In the genomic region with DNA sequence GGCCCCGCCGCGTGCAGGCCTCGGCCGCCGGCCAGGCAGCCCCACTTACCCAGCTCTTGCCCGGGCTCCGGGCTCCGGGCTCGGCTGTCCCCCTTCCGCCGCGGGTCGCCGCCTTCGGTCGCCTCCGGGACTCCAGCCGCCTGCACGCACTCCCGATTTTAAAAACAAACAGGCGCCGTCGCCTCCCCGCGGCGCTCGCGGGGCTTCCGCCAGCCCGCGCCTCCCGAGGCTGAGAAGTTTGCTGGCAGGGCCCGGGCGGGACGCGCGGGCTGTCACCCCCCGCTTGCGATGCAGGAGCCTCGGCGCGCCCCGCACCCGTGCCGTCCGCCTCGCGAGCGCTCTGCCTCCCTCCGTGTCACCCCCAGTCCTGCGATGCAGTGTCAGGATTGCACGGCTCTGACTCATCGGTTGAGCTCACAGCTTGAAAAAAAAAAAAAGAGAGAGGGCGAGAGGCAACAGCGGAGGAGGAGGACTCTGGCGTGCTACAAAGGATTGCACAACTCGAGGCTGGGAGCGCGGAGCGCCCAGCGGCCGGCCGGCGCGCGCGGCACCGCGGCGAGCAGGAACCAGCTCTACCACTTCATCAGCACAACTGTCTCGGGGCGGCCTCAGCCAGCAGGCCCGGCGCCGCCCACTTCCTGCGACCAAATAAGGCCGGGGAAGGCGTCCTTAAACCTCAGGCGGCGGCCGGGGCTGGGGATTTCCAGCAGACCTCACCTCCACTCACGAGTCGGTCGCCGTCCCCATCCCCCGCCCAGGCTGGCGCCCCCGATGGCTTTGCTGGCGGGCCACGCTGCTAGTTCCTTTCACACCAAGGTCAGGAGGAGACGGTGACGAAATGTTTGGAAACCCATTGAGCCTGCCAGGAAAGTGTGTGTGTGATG, we compare ENCODE assay signal across 1 cellular context.
TF ChIP-seq lines count a peak whose summit lies in the region.

No MANE protein-coding gene starts in this region.

TF ChIP-seq in HEK293, 187 proteins besides CTCF, POLR2A, EP300 and RAD21 (continued from another document and continues in another):
- TF ChIP-seq, protein P1, sequence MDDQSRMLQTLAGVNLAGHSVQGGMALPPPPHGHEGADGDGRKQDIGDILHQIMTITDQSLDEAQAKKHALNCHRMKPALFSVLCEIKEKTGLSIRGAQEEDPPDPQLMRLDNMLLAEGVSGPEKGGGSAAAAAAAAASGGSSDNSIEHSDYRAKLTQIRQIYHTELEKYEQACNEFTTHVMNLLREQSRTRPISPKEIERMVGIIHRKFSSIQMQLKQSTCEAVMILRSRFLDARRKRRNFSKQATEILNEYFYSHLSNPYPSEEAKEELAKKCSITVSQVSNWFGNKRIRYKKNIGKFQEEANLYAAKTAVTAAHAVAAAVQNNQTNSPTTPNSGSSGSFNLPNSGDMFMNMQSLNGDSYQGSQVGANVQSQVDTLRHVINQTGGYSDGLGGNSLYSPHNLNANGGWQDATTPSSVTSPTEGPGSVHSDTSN (CRISPR knock-in tag; IDR thresholded peaks at IDR 0.05): 0 out of 2 replicates have a peak, but pooled peaks have one; percentile 55
- no peak for TF ChIP-seq GFI1B (tag by site-specific recombination; IDR thresholded peaks at IDR 0.05)
- TF ChIP-seq, protein P2, sequence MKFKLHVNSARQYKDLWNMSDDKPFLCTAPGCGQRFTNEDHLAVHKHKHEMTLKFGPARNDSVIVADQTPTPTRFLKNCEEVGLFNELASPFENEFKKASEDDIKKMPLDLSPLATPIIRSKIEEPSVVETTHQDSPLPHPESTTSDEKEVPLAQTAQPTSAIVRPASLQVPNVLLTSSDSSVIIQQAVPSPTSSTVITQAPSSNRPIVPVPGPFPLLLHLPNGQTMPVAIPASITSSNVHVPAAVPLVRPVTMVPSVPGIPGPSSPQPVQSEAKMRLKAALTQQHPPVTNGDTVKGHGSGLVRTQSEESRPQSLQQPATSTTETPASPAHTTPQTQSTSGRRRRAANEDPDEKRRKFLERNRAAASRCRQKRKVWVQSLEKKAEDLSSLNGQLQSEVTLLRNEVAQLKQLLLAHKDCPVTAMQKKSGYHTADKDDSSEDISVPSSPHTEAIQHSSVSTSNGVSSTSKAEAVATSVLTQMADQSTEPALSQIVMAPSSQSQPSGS (tag by site-specific recombination; IDR thresholded peaks at IDR 0.05; ENCODE audit: low read depth): no peak
- TF ChIP-seq ZNF777 (tag by site-specific recombination; IDR thresholded peaks at IDR 0.05; ENCODE audit: borderline replicate concordance): no peak
- TF ChIP-seq, protein P3, sequence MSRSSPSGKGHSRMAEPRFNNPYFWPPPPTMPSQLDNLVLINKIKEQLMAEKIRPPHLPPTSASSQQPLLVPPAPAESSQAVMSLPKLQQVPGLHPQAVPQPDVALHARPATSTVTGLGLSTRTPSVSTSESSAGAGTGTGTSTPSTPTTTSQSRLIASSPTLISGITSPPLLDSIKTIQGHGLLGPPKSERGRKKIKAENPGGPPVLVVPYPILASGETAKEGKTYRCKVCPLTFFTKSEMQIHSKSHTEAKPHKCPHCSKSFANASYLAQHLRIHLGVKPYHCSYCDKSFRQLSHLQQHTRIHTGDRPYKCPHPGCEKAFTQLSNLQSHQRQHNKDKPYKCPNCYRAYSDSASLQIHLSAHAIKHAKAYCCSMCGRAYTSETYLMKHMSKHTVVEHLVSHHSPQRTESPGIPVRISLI (tag by site-specific recombination; IDR thresholded peaks at IDR 0.05): peak; percentile 80
- TF ChIP-seq ZNF324 (tag by site-specific recombination; IDR thresholded peaks at IDR 0.05): peak; percentile 80
- TF ChIP-seq, protein P4, sequence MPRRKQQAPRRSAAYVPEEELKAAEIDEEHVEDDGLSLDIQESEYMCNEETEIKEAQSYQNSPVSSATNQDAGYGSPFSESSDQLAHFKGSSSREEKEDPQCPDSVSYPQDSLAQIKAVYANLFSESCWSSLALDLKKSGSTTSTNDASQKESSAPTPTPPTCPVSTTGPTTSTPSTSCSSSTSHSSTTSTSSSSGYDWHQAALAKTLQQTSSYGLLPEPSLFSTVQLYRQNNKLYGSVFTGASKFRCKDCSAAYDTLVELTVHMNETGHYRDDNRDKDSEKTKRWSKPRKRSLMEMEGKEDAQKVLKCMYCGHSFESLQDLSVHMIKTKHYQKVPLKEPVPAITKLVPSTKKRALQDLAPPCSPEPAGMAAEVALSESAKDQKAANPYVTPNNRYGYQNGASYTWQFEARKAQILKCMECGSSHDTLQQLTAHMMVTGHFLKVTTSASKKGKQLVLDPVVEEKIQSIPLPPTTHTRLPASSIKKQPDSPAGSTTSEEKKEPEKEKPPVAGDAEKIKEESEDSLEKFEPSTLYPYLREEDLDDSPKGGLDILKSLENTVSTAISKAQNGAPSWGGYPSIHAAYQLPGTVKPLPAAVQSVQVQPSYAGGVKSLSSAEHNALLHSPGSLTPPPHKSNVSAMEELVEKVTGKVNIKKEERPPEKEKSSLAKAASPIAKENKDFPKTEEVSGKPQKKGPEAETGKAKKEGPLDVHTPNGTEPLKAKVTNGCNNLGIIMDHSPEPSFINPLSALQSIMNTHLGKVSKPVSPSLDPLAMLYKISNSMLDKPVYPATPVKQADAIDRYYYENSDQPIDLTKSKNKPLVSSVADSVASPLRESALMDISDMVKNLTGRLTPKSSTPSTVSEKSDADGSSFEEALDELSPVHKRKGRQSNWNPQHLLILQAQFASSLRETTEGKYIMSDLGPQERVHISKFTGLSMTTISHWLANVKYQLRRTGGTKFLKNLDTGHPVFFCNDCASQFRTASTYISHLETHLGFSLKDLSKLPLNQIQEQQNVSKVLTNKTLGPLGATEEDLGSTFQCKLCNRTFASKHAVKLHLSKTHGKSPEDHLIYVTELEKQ (tag by site-specific recombination; IDR thresholded peaks at IDR 0.05; ENCODE audit: borderline replicate concordance): no peak
- TF ChIP-seq ZSCAN16 (tag by site-specific recombination; IDR thresholded peaks at IDR 0.05): no peak
- TF ChIP-seq, protein P5, sequence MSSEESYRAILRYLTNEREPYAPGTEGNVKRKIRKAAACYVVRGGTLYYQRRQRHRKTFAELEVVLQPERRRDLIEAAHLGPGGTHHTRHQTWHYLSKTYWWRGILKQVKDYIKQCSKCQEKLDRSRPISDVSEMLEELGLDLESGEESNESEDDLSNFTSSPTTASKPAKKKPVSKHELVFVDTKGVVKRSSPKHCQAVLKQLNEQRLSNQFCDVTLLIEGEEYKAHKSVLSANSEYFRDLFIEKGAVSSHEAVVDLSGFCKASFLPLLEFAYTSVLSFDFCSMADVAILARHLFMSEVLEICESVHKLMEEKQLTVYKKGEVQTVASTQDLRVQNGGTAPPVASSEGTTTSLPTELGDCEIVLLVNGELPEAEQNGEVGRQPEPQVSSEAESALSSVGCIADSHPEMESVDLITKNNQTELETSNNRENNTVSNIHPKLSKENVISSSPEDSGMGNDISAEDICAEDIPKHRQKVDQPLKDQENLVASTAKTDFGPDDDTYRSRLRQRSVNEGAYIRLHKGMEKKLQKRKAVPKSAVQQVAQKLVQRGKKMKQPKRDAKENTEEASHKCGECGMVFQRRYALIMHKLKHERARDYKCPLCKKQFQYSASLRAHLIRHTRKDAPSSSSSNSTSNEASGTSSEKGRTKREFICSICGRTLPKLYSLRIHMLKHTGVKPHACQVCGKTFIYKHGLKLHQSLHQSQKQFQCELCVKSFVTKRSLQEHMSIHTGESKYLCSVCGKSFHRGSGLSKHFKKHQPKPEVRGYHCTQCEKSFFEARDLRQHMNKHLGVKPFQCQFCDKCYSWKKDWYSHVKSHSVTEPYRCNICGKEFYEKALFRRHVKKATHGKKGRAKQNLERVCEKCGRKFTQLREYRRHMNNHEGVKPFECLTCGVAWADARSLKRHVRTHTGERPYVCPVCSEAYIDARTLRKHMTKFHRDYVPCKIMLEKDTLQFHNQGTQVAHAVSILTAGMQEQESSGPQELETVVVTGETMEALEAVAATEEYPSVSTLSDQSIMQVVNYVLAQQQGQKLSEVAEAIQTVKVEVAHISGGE (tag by site-specific recombination; conservative IDR thresholded peaks at IDR 0.05; ENCODE audit: low read depth): 0 out of 2 replicates have a peak, but pooled peaks have one; percentile 16
- TF ChIP-seq, protein P6, sequence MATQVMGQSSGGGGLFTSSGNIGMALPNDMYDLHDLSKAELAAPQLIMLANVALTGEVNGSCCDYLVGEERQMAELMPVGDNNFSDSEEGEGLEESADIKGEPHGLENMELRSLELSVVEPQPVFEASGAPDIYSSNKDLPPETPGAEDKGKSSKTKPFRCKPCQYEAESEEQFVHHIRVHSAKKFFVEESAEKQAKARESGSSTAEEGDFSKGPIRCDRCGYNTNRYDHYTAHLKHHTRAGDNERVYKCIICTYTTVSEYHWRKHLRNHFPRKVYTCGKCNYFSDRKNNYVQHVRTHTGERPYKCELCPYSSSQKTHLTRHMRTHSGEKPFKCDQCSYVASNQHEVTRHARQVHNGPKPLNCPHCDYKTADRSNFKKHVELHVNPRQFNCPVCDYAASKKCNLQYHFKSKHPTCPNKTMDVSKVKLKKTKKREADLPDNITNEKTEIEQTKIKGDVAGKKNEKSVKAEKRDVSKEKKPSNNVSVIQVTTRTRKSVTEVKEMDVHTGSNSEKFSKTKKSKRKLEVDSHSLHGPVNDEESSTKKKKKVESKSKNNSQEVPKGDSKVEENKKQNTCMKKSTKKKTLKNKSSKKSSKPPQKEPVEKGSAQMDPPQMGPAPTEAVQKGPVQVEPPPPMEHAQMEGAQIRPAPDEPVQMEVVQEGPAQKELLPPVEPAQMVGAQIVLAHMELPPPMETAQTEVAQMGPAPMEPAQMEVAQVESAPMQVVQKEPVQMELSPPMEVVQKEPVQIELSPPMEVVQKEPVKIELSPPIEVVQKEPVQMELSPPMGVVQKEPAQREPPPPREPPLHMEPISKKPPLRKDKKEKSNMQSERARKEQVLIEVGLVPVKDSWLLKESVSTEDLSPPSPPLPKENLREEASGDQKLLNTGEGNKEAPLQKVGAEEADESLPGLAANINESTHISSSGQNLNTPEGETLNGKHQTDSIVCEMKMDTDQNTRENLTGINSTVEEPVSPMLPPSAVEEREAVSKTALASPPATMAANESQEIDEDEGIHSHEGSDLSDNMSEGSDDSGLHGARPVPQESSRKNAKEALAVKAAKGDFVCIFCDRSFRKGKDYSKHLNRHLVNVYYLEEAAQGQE (tag by site-specific recombination; IDR thresholded peaks at IDR 0.05): no peak
- no peak for TF ChIP-seq ZNF354C (tag by site-specific recombination; IDR thresholded peaks at IDR 0.05; ENCODE audit: borderline replicate concordance, low read depth)
- TF ChIP-seq, protein P7, sequence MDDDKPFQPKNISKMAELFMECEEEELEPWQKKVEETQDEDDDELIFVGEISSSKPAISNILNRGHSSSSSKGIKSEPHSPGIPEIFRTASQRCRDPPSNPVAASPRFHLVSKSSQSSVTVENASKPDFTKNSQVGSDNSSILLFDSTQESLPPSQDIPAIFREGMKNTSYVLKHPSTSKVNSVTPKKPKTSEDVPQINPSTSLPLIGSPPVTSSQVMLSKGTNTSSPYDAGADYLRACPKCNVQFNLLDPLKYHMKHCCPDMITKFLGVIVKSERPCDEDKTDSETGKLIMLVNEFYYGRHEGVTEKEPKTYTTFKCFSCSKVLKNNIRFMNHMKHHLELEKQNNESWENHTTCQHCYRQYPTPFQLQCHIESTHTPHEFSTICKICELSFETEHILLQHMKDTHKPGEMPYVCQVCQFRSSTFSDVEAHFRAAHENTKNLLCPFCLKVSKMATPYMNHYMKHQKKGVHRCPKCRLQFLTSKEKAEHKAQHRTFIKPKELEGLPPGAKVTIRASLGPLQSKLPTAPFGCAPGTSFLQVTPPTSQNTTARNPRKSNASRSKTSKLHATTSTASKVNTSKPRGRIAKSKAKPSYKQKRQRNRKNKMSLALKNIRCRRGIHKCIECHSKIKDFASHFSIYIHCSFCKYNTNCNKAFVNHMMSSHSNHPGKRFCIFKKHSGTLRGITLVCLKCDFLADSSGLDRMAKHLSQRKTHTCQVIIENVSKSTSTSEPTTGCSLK (tag by site-specific recombination; IDR thresholded peaks at IDR 0.05): no peak
- no peak for TF ChIP-seq ZNF114 (tag by site-specific recombination; IDR thresholded peaks at IDR 0.05)
- TF ChIP-seq ZBTB1 (tag by site-specific recombination; IDR thresholded peaks at IDR 0.05): peak; percentile 73; the same call in 1 of the 2 replicates
- TF ChIP-seq, protein P8, sequence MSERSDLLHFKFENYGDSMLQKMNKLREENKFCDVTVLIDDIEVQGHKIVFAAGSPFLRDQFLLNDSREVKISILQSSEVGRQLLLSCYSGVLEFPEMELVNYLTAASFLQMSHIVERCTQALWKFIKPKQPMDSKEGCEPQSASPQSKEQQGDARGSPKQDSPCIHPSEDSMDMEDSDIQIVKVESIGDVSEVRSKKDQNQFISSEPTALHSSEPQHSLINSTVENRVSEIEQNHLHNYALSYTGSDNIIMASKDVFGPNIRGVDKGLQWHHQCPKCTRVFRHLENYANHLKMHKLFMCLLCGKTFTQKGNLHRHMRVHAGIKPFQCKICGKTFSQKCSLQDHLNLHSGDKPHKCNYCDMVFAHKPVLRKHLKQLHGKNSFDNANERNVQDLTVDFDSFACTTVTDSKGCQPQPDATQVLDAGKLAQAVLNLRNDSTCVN (tag by site-specific recombination; optimal IDR thresholded peaks at IDR 0.05): peak; percentile 82
- no peak for TF ChIP-seq ZFP37 (tag by site-specific recombination; IDR thresholded peaks at IDR 0.05)
- TF ChIP-seq ZNF394 (tag by site-specific recombination; IDR thresholded peaks at IDR 0.05; ENCODE audit: borderline replicate concordance): no peak; the same call in 1 of the 2 replicates
- no peak for TF ChIP-seq HOXA7 (CRISPR knock-in tag; IDR thresholded peaks at IDR 0.05; ENCODE audit: borderline replicate concordance)
- no peak for TF ChIP-seq ZNF707 (tag by site-specific recombination; IDR thresholded peaks at IDR 0.05)
- TF ChIP-seq ZNF621 (tag by site-specific recombination; IDR thresholded peaks at IDR 0.05): no peak
- TF ChIP-seq ZXDB (tag by site-specific recombination; IDR thresholded peaks at IDR 0.05): 0 out of 2 replicates have a peak, but pooled peaks have one; percentile 50
- TF ChIP-seq ZNF677 (tag by site-specific recombination; IDR thresholded peaks at IDR 0.05): no peak
- 0 out of 2 replicates have a peak, but pooled peaks have one; percentile 14 for TF ChIP-seq ZNF10 (tag by site-specific recombination; IDR thresholded peaks at IDR 0.05)
- TF ChIP-seq, protein P9, sequence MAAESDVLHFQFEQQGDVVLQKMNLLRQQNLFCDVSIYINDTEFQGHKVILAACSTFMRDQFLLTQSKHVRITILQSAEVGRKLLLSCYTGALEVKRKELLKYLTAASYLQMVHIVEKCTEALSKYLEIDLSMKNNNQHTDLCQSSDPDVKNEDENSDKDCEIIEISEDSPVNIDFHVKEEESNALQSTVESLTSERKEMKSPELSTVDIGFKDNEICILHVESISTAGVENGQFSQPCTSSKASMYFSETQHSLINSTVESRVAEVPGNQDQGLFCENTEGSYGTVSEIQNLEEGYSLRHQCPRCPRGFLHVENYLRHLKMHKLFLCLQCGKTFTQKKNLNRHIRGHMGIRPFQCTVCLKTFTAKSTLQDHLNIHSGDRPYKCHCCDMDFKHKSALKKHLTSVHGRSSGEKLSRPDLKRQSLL (tag by site-specific recombination; IDR thresholded peaks at IDR 0.05): peak; percentile 54
- TF ChIP-seq ZNF2 (tag by site-specific recombination; IDR thresholded peaks at IDR 0.05): no peak
- TF ChIP-seq ZNF184 (tag by site-specific recombination; IDR thresholded peaks at IDR 0.05): 0 out of 2 replicates have a peak, but pooled peaks have one; percentile 29
- no peak for TF ChIP-seq ZNF514 (tag by site-specific recombination; IDR thresholded peaks at IDR 0.05)
- TF ChIP-seq ZNF558 (tag by site-specific recombination; IDR thresholded peaks at IDR 0.05): no peak
